Comparison of ENCODE assay signal across 8 cellular contexts in genomic region chr1:211305044-211305443, GRCh38. TPM values are rescaled to one million over a fixed set of nuclear protein-coding genes. Genes with fewer than 3 reads are reported as not detected.
DNase-seq lines count a peak whose midpoint lies in the region; ATAC-seq and TF ChIP-seq lines count a peak whose summit lies in the region.

No MANE protein-coding gene starts in this region.

- peak; percentile 93 for ATAC-seq in GM18517 (IDR thresholded peaks at IDR 0.05; ENCODE audit: unreplicated experiment)
- peak; percentile 95 for ATAC-seq in GM21723 (IDR thresholded peaks at IDR 0.05; ENCODE audit: unreplicated experiment)
- ATAC-seq in HG03575 (IDR thresholded peaks at IDR 0.05; ENCODE audit: extremely low read depth, insufficient number of reproducible peaks, low FRiP score, unreplicated experiment) = peak; percentile 91
- ATAC-seq in left ventricle myocardium superior = peak; percentile 83

- H3K79me2 ChIP-seq in hepatocyte = no peaks in the 10 kb centered on the region

- H3K4me3 ChIP-seq in hepatocyte = no peak overlapping the region
- H3K4me3 ChIP-seq in tibial artery = no peak overlapping the region

- H3K36me3 ChIP-seq in hepatocyte (replicated peaks; ENCODE audit: insufficient read depth, low read depth) = no peaks in the 10 kb centered on the region
- H3K36me3 ChIP-seq in tibial artery = peaks cover 12 to 37% (median 16%) of the 10 kb centered on the region in 3 donors

- no peaks in the 10 kb centered on the region for H3K27me3 ChIP-seq in hepatocyte
- no peaks in the 10 kb centered on the region for H3K27me3 ChIP-seq in tibial artery

- DNase-seq in left ventricle myocardium superior (no peak), hepatocyte (ENCODE audit: low spot score) (no peak), tibial artery (no peak), T-helper 9 cell (no peak), NCI-H748 (lab: John Stamatoyannopoulos, UW; ENCODE audit: unreplicated experiment) (no peak)

- 97% methylated on average over 3 of the region's 3 CpGs for WGBS in hepatocyte (ENCODE audit: low lambda C conversion rate, missing lambda C conversion rate)

- TF ChIP-seq CTCF in hepatocyte (IDR thresholded peaks at IDR 0.05; ENCODE audit: poor library complexity) = no peak
- no peak for TF ChIP-seq CTCF in tibial artery (IDR thresholded peaks at IDR 0.05)

- H4K20me1 ChIP-seq in hepatocyte (ENCODE audit: insufficient read depth, poor library complexity, severe bottlenecking) = no peaks in the 10 kb centered on the region

- H2AFZ ChIP-seq in hepatocyte = no peak overlapping the region

- H3K4me2 ChIP-seq in hepatocyte = no peak overlapping the region

- H3K4me1 ChIP-seq in hepatocyte (ENCODE audit: insufficient read depth) (no peaks in the 10 kb centered on the region), tibial artery (peaks cover 0 to 9% (median 0%) of the 10 kb centered on the region in 4 donors)

- intact Hi-C loops in left ventricle myocardium superior (cut with micrococcal nuclease) = no loop called here
- intact Hi-C loops in tibial artery (cut with DNase I; ENCODE audit: low total_unique reads) = no loop called here

- no peak overlapping the region for H3K27ac ChIP-seq in hepatocyte
- no peak overlapping the region for H3K27ac ChIP-seq in tibial artery

- H3K9me3 ChIP-seq in hepatocyte (ENCODE audit: low read depth) (no peaks in the 10 kb centered on the region), tibial artery (no peaks in the 10 kb centered on the region)

- H3K9me2 ChIP-seq in hepatocyte (replicated peaks; ENCODE audit: insufficient read depth) = no peaks in the 10 kb centered on the region

RNA-seq across cellular contexts. Expression of gene TRAF5, which starts 21.6 kb away (rescaled TPM):
- total RNA-seq in left ventricle myocardium superior = 2.4 TPM
- 8.3 and 8.8 TPM in 2 replicates for total RNA-seq in hepatocyte
- 3.9 and 5.5 TPM in 2 replicates for polyA plus RNA-seq in hepatocyte

RNA-seq across cellular contexts. Expression of gene RCOR3, which starts 45.9 kb away (rescaled TPM):
- 53.0 TPM for total RNA-seq in left ventricle myocardium superior
- total RNA-seq in hepatocyte = 39.6 and 41.1 TPM in 2 replicates
- 25.0 and 25.6 TPM in 2 replicates for polyA plus RNA-seq in hepatocyte
